Comparison of ENCODE assay signal across 6 cellular contexts in the genomic region with DNA sequence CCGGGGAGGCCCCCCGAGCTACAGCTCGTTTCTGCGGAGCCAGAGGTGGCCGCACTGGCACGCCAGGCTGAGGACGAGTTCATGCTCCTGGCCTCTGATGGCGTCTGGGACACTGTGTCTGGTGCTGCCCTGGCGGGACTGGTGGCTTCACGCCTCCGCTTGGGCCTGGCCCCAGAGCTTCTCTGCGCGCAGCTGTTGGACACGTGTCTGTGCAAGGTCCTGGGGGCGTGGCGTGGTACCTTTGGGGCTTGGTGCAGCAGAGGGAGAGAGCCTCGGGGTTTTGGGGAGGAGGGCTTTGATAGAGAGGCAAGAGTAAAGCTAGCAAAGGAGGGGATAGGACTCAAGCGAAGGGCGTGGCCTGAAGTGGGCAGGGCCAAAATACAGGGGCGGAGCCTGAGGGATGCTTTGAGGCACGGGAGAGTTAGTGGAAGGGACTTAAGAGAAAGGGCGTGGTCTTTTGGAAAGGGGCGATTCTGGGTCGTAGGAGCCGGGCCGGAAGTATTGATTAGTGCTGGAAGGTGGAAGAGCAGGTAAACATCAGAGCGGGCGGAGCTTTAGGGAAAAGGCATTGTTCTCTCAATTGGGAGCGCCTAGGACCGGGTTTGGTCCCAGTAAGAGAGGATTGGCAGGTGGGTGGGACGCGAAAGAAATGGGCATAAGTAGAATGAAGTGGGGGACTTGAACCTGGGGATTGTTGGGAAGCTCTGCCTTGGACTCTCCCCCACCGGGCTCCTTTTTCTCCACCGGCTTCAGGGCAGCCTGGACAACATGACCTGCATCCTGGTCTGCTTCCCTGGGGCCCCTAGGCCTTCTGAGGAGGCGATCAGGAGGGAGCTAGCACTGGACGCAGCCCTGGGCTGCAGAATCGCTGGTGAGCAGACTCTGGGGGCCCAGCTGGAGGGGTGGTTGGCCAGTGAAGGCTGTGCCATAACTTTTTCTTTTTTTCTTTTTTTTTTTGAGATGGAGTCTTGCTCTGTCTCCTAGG. TPM values are rescaled to one million over a fixed set of nuclear protein-coding genes. Genes with fewer than 3 reads are reported as not detected.
DNase-seq lines count a peak whose midpoint lies in the region; ATAC-seq lines count a peak whose summit lies in the region.

No MANE protein-coding gene starts in this region.

- 10% methylated on average over 37 of the region's 37 CpGs for WGBS in right cardiac atrium

- peak in 1 of 2 donors; percentile 8 for ATAC-seq in right cardiac atrium

- no peaks in the 10 kb centered on the region for H3K9me3 ChIP-seq in right cardiac atrium (ENCODE audit: control insufficient read depth, low read length)

- H3K4me3 Mint-ChIP-seq in activated CD4-positive, alpha-beta T cell treated with anti-CD3 and anti-CD28 coated beads, Interleukin-2, amount 10 ng/mL, durations not matched to agents 24 days and 14 days: peak overlapping the region; percentile 63
- peak overlapping the region; percentile 69 for H3K4me3 Mint-ChIP-seq in stimulated activated naive CD8-positive, alpha-beta T cell treated with anti-CD3 and anti-CD28 coated beads, Interleukin-15, Interleukin-2, amounts not matched to agents 100 ng/mL and 50 ng/mL, for 24 hours

- no peaks in the 10 kb centered on the region for H3K27me3 ChIP-seq in right cardiac atrium (ENCODE audit: control insufficient read depth, insufficient read depth)

- H3K27me3 Mint-ChIP-seq in activated CD4-positive, alpha-beta T cell treated with anti-CD3 and anti-CD28 coated beads, Interleukin-2, amount 10 ng/mL, durations not matched to agents 24 days and 14 days: peaks cover 29% of the 10 kb centered on the region
- peaks cover 16% of the 10 kb centered on the region for H3K27me3 Mint-ChIP-seq in stimulated activated naive CD8-positive, alpha-beta T cell treated with anti-CD3 and anti-CD28 coated beads, Interleukin-15, Interleukin-2, amounts not matched to agents 100 ng/mL and 50 ng/mL, for 24 hours

- peak overlapping the region; percentile 20 for H3K27ac Mint-ChIP-seq in activated CD4-positive, alpha-beta T cell treated with anti-CD3 and anti-CD28 coated beads, Interleukin-2, amount 10 ng/mL, durations not matched to agents 24 days and 14 days
- no peak overlapping the region for H3K27ac Mint-ChIP-seq in stimulated activated naive CD8-positive, alpha-beta T cell treated with anti-CD3 and anti-CD28 coated beads, Interleukin-15, Interleukin-2, amounts not matched to agents 100 ng/mL and 50 ng/mL, for 24 hours

- intact Hi-C loops in activated CD4-positive, alpha-beta T cell treated with anti-CD3 and anti-CD28 coated beads, Interleukin-2, amount 10 ng/mL, durations not matched to agents 24 days and 14 days (cut with micrococcal nuclease): no loop called here
- intact Hi-C loops in right cardiac atrium (cut with DNase I): no loop called here

- H3K36me3 Mint-ChIP-seq in activated CD4-positive, alpha-beta T cell treated with anti-CD3 and anti-CD28 coated beads, Interleukin-2, amount 10 ng/mL, durations not matched to agents 24 days and 14 days (ENCODE audit: low read depth): peaks cover 8% of the 10 kb centered on the region
- H3K36me3 Mint-ChIP-seq in stimulated activated naive CD8-positive, alpha-beta T cell treated with anti-CD3 and anti-CD28 coated beads, Interleukin-15, Interleukin-2, amounts not matched to agents 100 ng/mL and 50 ng/mL, for 24 hours (ENCODE audit: low read depth): no peaks in the 10 kb centered on the region

- H3K9me3 Mint-ChIP-seq in activated CD4-positive, alpha-beta T cell treated with anti-CD3 and anti-CD28 coated beads, Interleukin-2, amount 10 ng/mL, durations not matched to agents 24 days and 14 days: no peaks in the 10 kb centered on the region
- H3K9me3 Mint-ChIP-seq in stimulated activated naive CD8-positive, alpha-beta T cell treated with anti-CD3 and anti-CD28 coated beads, Interleukin-15, Interleukin-2, amounts not matched to agents 100 ng/mL and 50 ng/mL, for 24 hours: no peaks in the 10 kb centered on the region

- no peak overlapping the region for H3K27ac ChIP-seq in right cardiac atrium (ENCODE audit: low read length)

- peaks cover 6% of the 10 kb centered on the region for H3K4me1 ChIP-seq in right cardiac atrium (ENCODE audit: control insufficient read depth, insufficient read depth, low read length)

- H3K4me1 Mint-ChIP-seq in activated CD4-positive, alpha-beta T cell treated with anti-CD3 and anti-CD28 coated beads, Interleukin-2, amount 10 ng/mL, durations not matched to agents 24 days and 14 days: peaks cover 32% of the 10 kb centered on the region
- H3K4me1 Mint-ChIP-seq in stimulated activated naive CD8-positive, alpha-beta T cell treated with anti-CD3 and anti-CD28 coated beads, Interleukin-15, Interleukin-2, amounts not matched to agents 100 ng/mL and 50 ng/mL, for 24 hours (ENCODE audit: low read depth): peaks cover 47% of the 10 kb centered on the region

- H3K4me3 ChIP-seq in right cardiac atrium (ENCODE audit: low read length): no peak overlapping the region

- DNase-seq in HUDEP-2 (lab: John Stamatoyannopoulos, UW; ENCODE audit: unreplicated experiment in 76 of 76) (peak in 74 of 76 experiments; percentile 58 to 96 (median 90)), right cardiac atrium (peak in 2 of 3 donors; percentile 78 to 82), cortex of kidney (lab: John Stamatoyannopoulos, UW) (no peak), midbrain (lab: John Stamatoyannopoulos, UW) (no peak)
- DNase-seq in activated CD4-positive, alpha-beta T cell treated with anti-CD3 and anti-CD28 coated beads, Interleukin-2, amount 10 ng/mL, durations not matched to agents 24 days and 14 days: peak; percentile 92

RNA-seq across cellular contexts. Expression of a gene that starts 1.2 kb away (rescaled TPM):
- total RNA-seq in activated CD4-positive, alpha-beta T cell treated with anti-CD3 and anti-CD28 coated beads, Interleukin-2, amount 10 ng/mL, durations not matched to agents 24 days and 14 days: 1.3 and 1.9 TPM in 2 replicates
- total RNA-seq in right cardiac atrium: under 1 TPM in 2 of 4 donors, not detected in 2; 0.24 to 0.96 TPM
- 0.91 TPM for polyA plus RNA-seq in right cardiac atrium

RNA-seq across cellular contexts. Expression of a gene that starts 2.6 kb away (rescaled TPM):
- 2.6 and 2.8 TPM in 2 replicates for total RNA-seq in activated CD4-positive, alpha-beta T cell treated with anti-CD3 and anti-CD28 coated beads, Interleukin-2, amount 10 ng/mL, durations not matched to agents 24 days and 14 days
- 10 to 100 TPM; 18.7 to 26.4 (median 20.4) TPM for total RNA-seq in right cardiac atrium
- 20.2 TPM for polyA plus RNA-seq in right cardiac atrium

RNA-seq across cellular contexts. Expression of a gene that starts 7.8 kb away (rescaled TPM):
- 215 and 219 TPM in 2 replicates for total RNA-seq in activated CD4-positive, alpha-beta T cell treated with anti-CD3 and anti-CD28 coated beads, Interleukin-2, amount 10 ng/mL, durations not matched to agents 24 days and 14 days
- total RNA-seq in right cardiac atrium: 10 to 100 TPM; 44.1 to 85.4 (median 47.4) TPM
- polyA plus RNA-seq in right cardiac atrium: 42.2 TPM

RNA-seq across cellular contexts. Expression of a gene that starts 31.7 kb away (rescaled TPM):
- 11.3 TPM in 2 replicates for total RNA-seq in activated CD4-positive, alpha-beta T cell treated with anti-CD3 and anti-CD28 coated beads, Interleukin-2, amount 10 ng/mL, durations not matched to agents 24 days and 14 days
- 10 to 100 TPM in 1 of 4 donors, 1 to 10 TPM in 3; 1.6 to 16.3 (median 6.1) TPM for total RNA-seq in right cardiac atrium
- polyA plus RNA-seq in right cardiac atrium: 57.8 TPM

Comparison
In these comparisons a context has a peak if more than half of its experiments do, and no peak if none do; other contexts are left out.
1. DNase-seq: peak in HUDEP-2 (74 of 76), activated CD4-positive, alpha-beta T cell treated with anti-CD3 and anti-CD28 coated beads, Interleukin-2, amount 10 ng/mL, durations not matched to agents 24 days and 14 days (single experiment) and right cardiac atrium (2 of 3); none in cortex of kidney (single experiment) and midbrain (single experiment).